In the genomic region with DNA sequence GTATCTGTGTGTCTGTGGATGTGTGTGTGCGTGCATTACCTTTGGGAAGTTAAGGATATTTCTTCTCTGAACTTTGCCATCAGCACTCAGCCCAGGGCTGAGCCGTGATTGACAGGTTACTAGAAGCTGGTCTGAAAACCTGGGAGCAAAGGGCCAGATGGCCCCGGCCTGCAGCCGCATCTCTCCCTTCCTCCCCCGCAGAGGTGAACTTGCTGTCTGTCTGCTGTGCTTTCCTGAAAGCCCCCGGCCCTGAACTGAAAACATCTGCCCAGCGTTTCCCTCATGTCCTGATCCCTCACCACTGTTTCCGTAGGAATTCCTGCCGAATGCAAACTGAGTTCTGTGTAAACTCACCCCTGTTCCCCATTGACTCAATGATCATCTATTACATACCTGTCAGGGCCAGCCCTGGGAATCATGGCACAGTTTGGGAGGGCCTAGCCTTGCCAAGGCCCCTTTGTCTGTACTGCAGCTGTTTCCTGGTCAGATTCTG, we compare ENCODE assay signal across 1 cellular context.
TF ChIP-seq lines count a peak whose summit lies in the region.

No MANE protein-coding gene starts in this region.

TF ChIP-seq in H1, 55 proteins besides CTCF, POLR2A, EP300 and RAD21 (continued from another document):
- TF ChIP-seq RNF2 (IDR thresholded peaks at IDR 0.05; ENCODE audit: borderline replicate concordance, low read depth, low read length, missing control alignments, poor library complexity, severe bottlenecking) (no peak), KDM5A (IDR thresholded peaks at IDR 0.05; ENCODE audit: low read length) (no peak), SAP30 (IDR thresholded peaks at IDR 0.05; ENCODE audit: insufficient read depth, insufficient replicate concordance, low read length) (no peak), GTF2F1 (IDR thresholded peaks at IDR 0.05; ENCODE audit: borderline replicate concordance, low read depth, low read length) (no peak)
